In the genomic region with DNA sequence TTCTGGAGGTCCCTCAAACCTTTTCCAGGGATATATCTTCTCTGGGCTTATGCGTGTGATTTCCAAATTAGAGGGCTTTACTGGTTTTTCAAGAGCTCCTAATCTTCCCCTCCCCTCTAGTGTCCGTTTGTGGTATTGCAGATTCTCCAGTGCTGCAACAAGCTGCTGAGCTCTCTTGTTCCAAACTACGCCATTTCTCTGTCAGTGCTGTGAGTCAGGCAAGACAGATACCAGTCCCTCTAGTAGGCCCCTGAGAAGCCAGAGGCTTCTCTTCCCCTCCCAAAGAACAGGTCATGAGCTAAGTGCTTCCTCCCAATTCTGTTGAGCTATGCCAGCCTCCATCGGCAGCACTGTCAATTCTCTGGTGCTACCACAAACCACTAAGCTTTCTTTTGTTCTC, we compare ENCODE assay signal across 8 cellular contexts.
DNase-seq lines count a peak whose midpoint lies in the region; ATAC-seq, FAIRE-seq and TF ChIP-seq lines count a peak whose summit lies in the region.

No MANE protein-coding gene starts in this region.

- no peak overlapping the region for H3K27ac Mint-ChIP-seq in activated naive CD8-positive, alpha-beta T cell treated with anti-CD3 and anti-CD28 coated beads for 36 hours

- H3K27me3 Mint-ChIP-seq in activated naive CD8-positive, alpha-beta T cell treated with anti-CD3 and anti-CD28 coated beads for 36 hours, result no peaks in the 10 kb centered on the region

- H3K4me3 ChIP-seq in HUES48 (ENCODE audit: low read depth, low read length), result no peak overlapping the region
- H3K4me3 ChIP-seq in hepatocyte, result no peak overlapping the region

- no peak overlapping the region for H2AFZ ChIP-seq in hepatocyte

- TF ChIP-seq CTCF in D721Med (IDR thresholded peaks at IDR 0.05; ENCODE audit: insufficient read depth, missing control alignments) (peak; percentile 49), hepatocyte (IDR thresholded peaks at IDR 0.05; ENCODE audit: poor library complexity) (peak; percentile 66)

- no peaks in the 10 kb centered on the region; the same call in 1 of the 2 replicates for H3K36me3 ChIP-seq in HUES48 (ENCODE audit: control insufficient read depth, insufficient read depth, low read length)
- no peaks in the 10 kb centered on the region for H3K36me3 ChIP-seq in hepatocyte (replicated peaks; ENCODE audit: insufficient read depth, low read depth)

- peaks cover 10% of the 10 kb centered on the region for H3K9me3 Mint-ChIP-seq in activated naive CD8-positive, alpha-beta T cell treated with anti-CD3 and anti-CD28 coated beads for 36 hours

- H3K27ac ChIP-seq in HUES48 (ENCODE audit: low read depth, low read length) (peak overlapping the region; percentile 55), hepatocyte (peak overlapping the region; percentile 29)

- no peak overlapping the region for H3K4me3 Mint-ChIP-seq in activated naive CD8-positive, alpha-beta T cell treated with anti-CD3 and anti-CD28 coated beads for 36 hours

- H3K36me3 Mint-ChIP-seq in activated naive CD8-positive, alpha-beta T cell treated with anti-CD3 and anti-CD28 coated beads for 36 hours, result peaks cover 44% of the 10 kb centered on the region

- H3K79me2 ChIP-seq in hepatocyte, result no peaks in the 10 kb centered on the region

- H3K9me2 ChIP-seq in hepatocyte (replicated peaks; ENCODE audit: insufficient read depth), result no peaks in the 10 kb centered on the region

- H3K27me3 ChIP-seq in HUES48 (ENCODE audit: control insufficient read depth, insufficient read depth, low read length) (no peaks in the 10 kb centered on the region), hepatocyte (no peaks in the 10 kb centered on the region)

- ATAC-seq in HG03025 (IDR thresholded peaks at IDR 0.05; ENCODE audit: low FRiP score, unreplicated experiment), result no peak

- peak; percentile 11 for FAIRE-seq in D721Med (lab: Jason Lieb, UNC)

- H3K4me1 ChIP-seq in HUES48 (ENCODE audit: control insufficient read depth, insufficient read depth, low read length) (peaks cover 16% of the 10 kb centered on the region), hepatocyte (ENCODE audit: insufficient read depth) (peaks cover 15% of the 10 kb centered on the region)

- H3K9ac ChIP-seq in HUES48 (ENCODE audit: low read depth, low read length), result no peak overlapping the region

- no peaks in the 10 kb centered on the region for H3K9me3 ChIP-seq in HUES48 (ENCODE audit: control insufficient read depth, insufficient read depth, low read length)
- H3K9me3 ChIP-seq in hepatocyte (ENCODE audit: low read depth), result no peaks in the 10 kb centered on the region

- no peak for DNase-seq in D721Med (ENCODE audit: insufficient read length, low spot score)
- peak; percentile 54 to 56 for DNase-seq in SHP77 (lab: John Stamatoyannopoulos, UW)
- peak; percentile 34 for DNase-seq in activated naive CD8-positive, alpha-beta T cell treated with anti-CD3 and anti-CD28 coated beads for 36 hours
- peak; percentile 88 for DNase-seq in hepatocyte (ENCODE audit: low spot score)
- peak; percentile 11 to 40 for DNase-seq in stimulated activated CD4-positive, alpha-beta T cell treated with anti-CD3 and anti-CD28 coated beads, Interleukin-1b, Interleukin-23, amount 100 ng/mL, for 4 hours (ENCODE audit: low read depth in 2 of 2)
- no peak for DNase-seq in NCI-H128 (lab: John Stamatoyannopoulos, UW; ENCODE audit: unreplicated experiment)

- peaks cover 8% of the 10 kb centered on the region for H3K4me1 Mint-ChIP-seq in activated naive CD8-positive, alpha-beta T cell treated with anti-CD3 and anti-CD28 coated beads for 36 hours

- 38% methylated on average over 4 of the region's 4 CpGs for WGBS in hepatocyte (ENCODE audit: low lambda C conversion rate, missing lambda C conversion rate)

- H3K4me2 ChIP-seq in hepatocyte, result no peak overlapping the region

- H4K20me1 ChIP-seq in hepatocyte (ENCODE audit: insufficient read depth, poor library complexity, severe bottlenecking), result no peaks in the 10 kb centered on the region

Comparison
In these comparisons a context has a peak if more than half of its experiments do, and no peak if none do; other contexts are left out.
1. DNase-seq: peak in SHP77 (2 of 2), activated naive CD8-positive, alpha-beta T cell treated with anti-CD3 and anti-CD28 coated beads for 36 hours (single experiment), hepatocyte (single experiment) and stimulated activated CD4-positive, alpha-beta T cell treated with anti-CD3 and anti-CD28 coated beads, Interleukin-1b, Interleukin-23, amount 100 ng/mL, for 4 hours (2 of 2); none in D721Med (single experiment) and NCI-H128 (single experiment).